10 cellular contexts compared by ENCODE assay signal in the genomic region with DNA sequence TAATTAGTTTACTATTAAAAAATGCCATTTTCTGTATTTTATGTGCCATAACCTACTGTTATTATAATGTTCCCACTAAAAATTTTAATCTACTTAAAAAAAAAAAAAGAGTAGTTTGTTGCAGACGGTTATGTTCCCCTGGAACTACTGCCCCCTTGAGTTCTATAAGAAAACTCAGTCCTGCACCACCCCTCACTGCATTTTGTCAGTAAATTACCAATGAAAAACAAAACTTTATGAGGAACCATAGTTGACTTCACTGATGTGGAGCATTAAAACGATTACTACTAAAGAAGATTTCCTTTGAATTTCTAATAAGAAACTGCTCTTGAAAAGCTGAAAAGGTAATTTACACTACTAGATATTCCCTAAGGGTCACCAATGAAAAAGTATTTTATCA.
DNase-seq lines count a peak whose midpoint lies in the region; ATAC-seq and TF ChIP-seq lines count a peak whose summit lies in the region.
"Had no signal": no experiment of that assay in that cellular context is flagged by ENCODE, and none has a peak within 500 bp of the region (broad histone marks: within the 10 kb centered on the region; RNA-seq: fewer than 3 reads in every experiment).

No MANE protein-coding gene starts in this region.

- intact Hi-C loops in left colon (cut with DNase I, micrococcal nuclease), result no loop called here

- POLR2A ChIA-PET in RWPE1 (lab: Yijun Ruan, JAX; ENCODE audit: low non-redundant PET), result no interaction called here

- TF ChIP-seq CTCF in RWPE1 (conservative IDR thresholded peaks at IDR 0.05; ENCODE audit: low read depth), result peak; percentile 21; the same call in 1 of the 2 replicates

- H3K27ac ChIP-seq in RWPE1, result no peak overlapping the region

- DNase-seq in AML-193 (lab: John Stamatoyannopoulos, UW) (peak; percentile 18 to 33), RWPE1 (ENCODE audit: low spot score) (no peak), hepatic stellate cell (ENCODE audit: low spot score) (peak; percentile 7), left colon (no peak)
- no peak for DNase-seq in activated naive CD4-positive, alpha-beta T cell (lab: John Stamatoyannopoulos, UW)
- DNase-seq in activated CD4-positive, alpha-beta T cell treated with anti-CD3 and anti-CD28 coated beads for 4 hours, result no peak
- DNase-seq: activated naive CD8-positive, alpha-beta T cell treated with anti-CD3 and anti-CD28 coated beads, Interleukin-2, amount 10 ng/mL, durations not matched to agents 7 days and 5 days; NCI-H526 treated with DMSO at 0.1 percent for 48 hours had no signal

- CTCF ChIA-PET in RWPE1 (lab: Yijun Ruan, JAX), result interaction anchor here (0.7 to 1.1 kb wide), 2 partner anchors 8 to 1293 kb away, joined by 3 read pairs; no protein-coding TSS in a partner anchor

- ATAC-seq in GM19395 (IDR thresholded peaks at IDR 0.05; ENCODE audit: unreplicated experiment) (peak; percentile 56), left colon (no peak), GM18907 (IDR thresholded peaks at IDR 0.05; ENCODE audit: unreplicated experiment) (no peak)

Comparison
In these comparisons a context has a peak if more than half of its experiments do, and no peak if none do; other contexts are left out.
1. DNase-seq: peak in AML-193 (2 of 2) and hepatic stellate cell (single experiment); none in RWPE1 (single experiment), activated naive CD4-positive, alpha-beta T cell (0 of 4), left colon (0 of 2) and activated CD4-positive, alpha-beta T cell treated with anti-CD3 and anti-CD28 coated beads for 4 hours (0 of 2).